22 cellular contexts compared by ENCODE assay signal in the genomic region with DNA sequence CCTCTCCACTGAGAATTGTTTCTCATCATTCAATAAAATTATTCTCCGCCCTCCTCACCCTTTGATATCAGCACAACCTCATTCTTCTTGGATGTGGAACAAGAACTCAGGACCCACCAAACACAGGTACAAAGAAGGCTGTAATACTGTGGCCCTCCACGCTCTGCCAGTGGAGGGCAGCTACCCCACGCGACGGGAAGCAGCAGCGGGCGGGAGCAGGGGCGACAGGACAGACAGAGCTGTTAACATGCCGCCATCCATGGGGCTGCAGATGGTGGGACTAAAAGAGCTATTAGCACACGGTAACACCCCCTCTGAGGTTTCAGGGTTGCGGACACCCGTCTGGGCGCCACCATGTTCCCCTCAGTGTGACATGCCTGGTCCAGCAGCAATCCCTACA. TPM values are rescaled to one million over a fixed set of nuclear protein-coding genes. Genes with fewer than 3 reads are reported as not detected.
DNase-seq lines count a peak whose midpoint lies in the region; ATAC-seq, FAIRE-seq and TF ChIP-seq lines count a peak whose summit lies in the region.
"Had no signal": no experiment of that assay in that cellular context is flagged by ENCODE, and none has a peak within 500 bp of the region (broad histone marks: within the 10 kb centered on the region; RNA-seq: fewer than 3 reads in every experiment).

No MANE protein-coding gene starts in this region.

- H3K27ac Mint-ChIP-seq in activated naive CD4-positive, alpha-beta T cell treated with anti-CD3 and anti-CD28 coated beads, Interleukin-2, amount 50 U/mL, for 72 hours: peak overlapping the region; percentile 40 to 65
- H3K27ac Mint-ChIP-seq in H9: peak overlapping the region in 1 of 3 experiments; percentile 55; a peak in 2 of 7 replicates
- H3K27ac Mint-ChIP-seq in dendritic cell treated with granulocyte-macrophage colony-stimulating factor and Interleukin-4, amounts not matched to agents 40 ng/mL and 50 ng/mL, for 4 days: peak overlapping the region; percentile 5
- H3K27ac Mint-ChIP-seq in stimulated activated effector memory CD8-positive, alpha-beta T cell treated with anti-CD3 and anti-CD28 coated beads, Interleukin-12 subunit alpha, Interleukin-12 subunit beta, amount 100 ng/mL, for 72 hours: peak overlapping the region; percentile 58

- no peak for FAIRE-seq in kidney (lab: Jason Lieb, UNC)
- FAIRE-seq: D721Med, GM19239, RCC 7860 had no signal

- no peak overlapping the region for H3K27ac ChIP-seq in H9 (ENCODE audit: insufficient read length, low read depth, low read length)
- no peak overlapping the region for H3K27ac ChIP-seq in kidney (ENCODE audit: low read depth in 2 of 2, low read length in 2 of 2)
- H3K27ac ChIP-seq: C4-2B, SJSA1 had no signal

- H3K9ac ChIP-seq in H9 (ENCODE audit: extremely low read depth, insufficient read length, low read length): no peak overlapping the region
- no peak overlapping the region for H3K9ac ChIP-seq in kidney (ENCODE audit: low read length in 2 of 2)

- no peak overlapping the region for H3K18ac ChIP-seq in H9 (ENCODE audit: insufficient read length, low read depth, low read length)

- H3K4me2 ChIP-seq in H9 (ENCODE audit: insufficient read depth, insufficient read length, low read length): no peak overlapping the region

- H3K23ac ChIP-seq in H9 (ENCODE audit: insufficient read length, low read depth, low read length): no peak overlapping the region

- WGBS in H9 (ENCODE audit: extremely low coverage, insufficient read length, low lambda C conversion rate): no CpG with 5 or more reads among the region's 13 CpGs

- no peaks in the 10 kb centered on the region for H3K79me1 ChIP-seq in H9 (ENCODE audit: insufficient read depth, low read depth, low read length, poor library complexity, severe bottlenecking)

- no peak overlapping the region for H3K56ac ChIP-seq in H9 (ENCODE audit: insufficient read length, low read depth, low read length)

- no peaks in the 10 kb centered on the region for H3K27me3 ChIP-seq in H9 (ENCODE audit: insufficient read depth, low read length)
- H3K27me3 ChIP-seq: SJSA1 had no signal

- no peak overlapping the region for H4K91ac ChIP-seq in H9 (ENCODE audit: insufficient read length, low read depth, low read length)

- H2AFZ ChIP-seq in H9 (ENCODE audit: low read length): no peak overlapping the region

- H3K4me3 ChIP-seq in kidney (ENCODE audit: low read length in 2 of 2): no peak overlapping the region
- H3K4me3 ChIP-seq: SJSA1 had no signal

- H2BK12ac ChIP-seq in H9 (ENCODE audit: insufficient read length, low read depth, low read length): no peak overlapping the region

- H3K23me2 ChIP-seq in H9 (ENCODE audit: insufficient read length, low read depth, low read length, poor library complexity, severe bottlenecking): no peaks in the 10 kb centered on the region

- H3K27me3 Mint-ChIP-seq in H9 (ENCODE audit: low read depth): no peaks in the 10 kb centered on the region
- no peaks in the 10 kb centered on the region for H3K27me3 Mint-ChIP-seq in dendritic cell treated with granulocyte-macrophage colony-stimulating factor and Interleukin-4, amounts not matched to agents 40 ng/mL and 50 ng/mL, for 4 days

- no peaks in the 10 kb centered on the region for H3K79me2 ChIP-seq in H9 (ENCODE audit: insufficient read depth, low read length)

- no peak for DNase-seq in activated naive CD4-positive, alpha-beta T cell treated with anti-CD3 and anti-CD28 coated beads, Interleukin-2, amount 50 U/mL, for 72 hours (ENCODE audit: low spot score in 2 of 2)
- no peak for DNase-seq in activated naive CD4-positive, alpha-beta T cell (lab: John Stamatoyannopoulos, UW)
- peak; percentile 25 for DNase-seq in H9
- DNase-seq in stimulated activated effector memory CD8-positive, alpha-beta T cell treated with anti-CD3 and anti-CD28 coated beads, Interleukin-12 subunit alpha, Interleukin-12 subunit beta, amount 100 ng/mL, for 72 hours (ENCODE audit: low spot score in 2 of 2): no peak
- no peak for DNase-seq in kidney
- DNase-seq: AML-193, DMS53, GDM1, Kasumi-1, NCI-H1694, NCI-H2081 treated with DMSO at 0.1 percent for 48 hours, NCI-H446, NCI-H526 treated with DMSO at 0.1 percent for 48 hours, OCI-M1 had no signal

- no peak overlapping the region for H3K4me3 Mint-ChIP-seq in H9
- no peak overlapping the region for H3K4me3 Mint-ChIP-seq in dendritic cell treated with granulocyte-macrophage colony-stimulating factor and Interleukin-4, amounts not matched to agents 40 ng/mL and 50 ng/mL, for 4 days
- no peak overlapping the region for H3K4me3 Mint-ChIP-seq in stimulated activated effector memory CD8-positive, alpha-beta T cell treated with anti-CD3 and anti-CD28 coated beads, Interleukin-12 subunit alpha, Interleukin-12 subunit beta, amount 100 ng/mL, for 72 hours

- no peak overlapping the region for H2BK15ac ChIP-seq in H9 (ENCODE audit: low read depth, low read length)

- no peaks in the 10 kb centered on the region for H3K4me1 Mint-ChIP-seq in H9
- H3K4me1 Mint-ChIP-seq in dendritic cell treated with granulocyte-macrophage colony-stimulating factor and Interleukin-4, amounts not matched to agents 40 ng/mL and 50 ng/mL, for 4 days (ENCODE audit: low read depth): no peaks in the 10 kb centered on the region
- H3K4me1 Mint-ChIP-seq in stimulated activated effector memory CD8-positive, alpha-beta T cell treated with anti-CD3 and anti-CD28 coated beads, Interleukin-12 subunit alpha, Interleukin-12 subunit beta, amount 100 ng/mL, for 72 hours: no peaks in the 10 kb centered on the region

- H3K36me3 ChIP-seq in kidney (ENCODE audit: control insufficient read depth in 1 of 2, insufficient read depth in 2 of 2, low read length in 2 of 2): peaks cover 0 to 8% of the 10 kb centered on the region in 2 donors
- H3K36me3 ChIP-seq: SJSA1 had no signal

- H4K20me1 ChIP-seq in H9 (ENCODE audit: control insufficient read depth, insufficient read depth, insufficient read length): no peaks in the 10 kb centered on the region

- no peak overlapping the region for H4K5ac ChIP-seq in H9 (ENCODE audit: insufficient read length, low read depth, low read length)

- no peak for ATAC-seq in activated naive CD4-positive, alpha-beta T cell treated with anti-CD3 and anti-CD28 coated beads, Interleukin-2, amount 50 U/mL, for 72 hours
- no peak for ATAC-seq in stimulated activated effector memory CD8-positive, alpha-beta T cell treated with anti-CD3 and anti-CD28 coated beads, Interleukin-12 subunit alpha, Interleukin-12 subunit beta, amount 100 ng/mL, for 72 hours
- ATAC-seq in GM21529 (IDR thresholded peaks at IDR 0.05; ENCODE audit: unreplicated experiment): no peak
- ATAC-seq in GM21423 (IDR thresholded peaks at IDR 0.05; ENCODE audit: unreplicated experiment): no peak

- no peak overlapping the region for H3K14ac ChIP-seq in H9 (ENCODE audit: insufficient read depth, low read length)

- no peak overlapping the region for H2BK120ac ChIP-seq in H9 (ENCODE audit: low read depth, low read length, poor library complexity, severe bottlenecking)

- no peaks in the 10 kb centered on the region for H3K9me3 Mint-ChIP-seq in activated naive CD4-positive, alpha-beta T cell treated with anti-CD3 and anti-CD28 coated beads, Interleukin-2, amount 50 U/mL, for 72 hours
- no peaks in the 10 kb centered on the region; a peak in 1 of 5 replicates for H3K9me3 Mint-ChIP-seq in H9
- H3K9me3 Mint-ChIP-seq in dendritic cell treated with granulocyte-macrophage colony-stimulating factor and Interleukin-4, amounts not matched to agents 40 ng/mL and 50 ng/mL, for 4 days: no peaks in the 10 kb centered on the region
- H3K9me3 Mint-ChIP-seq in stimulated activated effector memory CD8-positive, alpha-beta T cell treated with anti-CD3 and anti-CD28 coated beads, Interleukin-12 subunit alpha, Interleukin-12 subunit beta, amount 100 ng/mL, for 72 hours: no peaks in the 10 kb centered on the region

- no peak overlapping the region for H4K8ac ChIP-seq in H9 (replicated peaks; ENCODE audit: insufficient read length, low read depth, low read length)

- H3K9me3 ChIP-seq in H9 (ENCODE audit: control insufficient read depth, low read depth, low read length) (no peaks in the 10 kb centered on the region), kidney (ENCODE audit: control insufficient read depth in 1 of 2, low read length in 2 of 2) (no peaks in the 10 kb centered on the region)
- H3K9me3 ChIP-seq: SJSA1 had no signal

- intact Hi-C loops in dendritic cell treated with granulocyte-macrophage colony-stimulating factor and Interleukin-4, amounts not matched to agents 40 ng/mL and 50 ng/mL, for 4 days (cut with micrococcal nuclease): no loop called here
- intact Hi-C loops in kidney (cut with DNase I): no loop called here

- H2BK20ac ChIP-seq in H9 (ENCODE audit: low read depth, low read length, poor library complexity, severe bottlenecking): no peak overlapping the region

- no peak overlapping the region for H3K4ac ChIP-seq in H9 (ENCODE audit: low read depth, low read length)

- no peak overlapping the region for H2BK5ac ChIP-seq in H9 (ENCODE audit: insufficient read length, low read length)

- H3K4me1 ChIP-seq in H9 (ENCODE audit: insufficient read depth, low read length) (no peaks in the 10 kb centered on the region), kidney (ENCODE audit: control insufficient read depth in 1 of 2, insufficient read depth in 1 of 2, low read depth in 1 of 2, low read length in 2 of 2) (no peaks in the 10 kb centered on the region)
- H3K4me1 ChIP-seq: SJSA1 had no signal

- H2AK5ac ChIP-seq in H9 (ENCODE audit: insufficient read length, low read length): no peak overlapping the region

- no peak overlapping the region for H3T11ph ChIP-seq in H9 (ENCODE audit: low read length)

- TF ChIP-seq CTCF in H9 (conservative IDR thresholded peaks at IDR 0.05) (0 out of 3 replicates have a peak, but pooled peaks have one; percentile 12), kidney (IDR thresholded peaks at IDR 0.05; ENCODE audit: borderline replicate concordance, extremely low read depth, insufficient read depth) (no peak)

- no peaks in the 10 kb centered on the region for H3K36me3 Mint-ChIP-seq in activated naive CD4-positive, alpha-beta T cell treated with anti-CD3 and anti-CD28 coated beads, Interleukin-2, amount 50 U/mL, for 72 hours
- H3K36me3 Mint-ChIP-seq in H9 (ENCODE audit: insufficient read depth in 1 of 3, low read depth in 3 of 3): no peaks in the 10 kb centered on the region
- H3K36me3 Mint-ChIP-seq in dendritic cell treated with granulocyte-macrophage colony-stimulating factor and Interleukin-4, amounts not matched to agents 40 ng/mL and 50 ng/mL, for 4 days (ENCODE audit: low read depth): peaks cover 33% of the 10 kb centered on the region
- peaks cover 34% of the 10 kb centered on the region for H3K36me3 Mint-ChIP-seq in stimulated activated effector memory CD8-positive, alpha-beta T cell treated with anti-CD3 and anti-CD28 coated beads, Interleukin-12 subunit alpha, Interleukin-12 subunit beta, amount 100 ng/mL, for 72 hours

RNA-seq across cellular contexts. Expression of a gene that starts 37.5 kb away (rescaled TPM):
- total RNA-seq in activated naive CD4-positive, alpha-beta T cell treated with anti-CD3 and anti-CD28 coated beads, Interleukin-2, amount 50 U/mL, for 72 hours: 100 to 1,000 TPM in 1 of 2 donors, 10 to 100 TPM in 1; 90.4 to 107 TPM
- total RNA-seq in H9 (2021) (108 and 109 TPM in 2 replicates), kidney (88.9 TPM)
- polyA plus RNA-seq in kidney (ENCODE audit: insufficient read depth, low read depth, low replicate concordance): 129 TPM

RNA-seq across cellular contexts. Expression of a gene that starts 52.5 kb away (rescaled TPM):
- 10 to 100 TPM; 49.9 to 53.0 TPM for total RNA-seq in activated naive CD4-positive, alpha-beta T cell treated with anti-CD3 and anti-CD28 coated beads, Interleukin-2, amount 50 U/mL, for 72 hours
- total RNA-seq in H9 (2021): 43.5 and 46.8 TPM in 2 replicates
- total RNA-seq in kidney: 32.2 TPM
- polyA plus RNA-seq in kidney (ENCODE audit: insufficient read depth, low read depth, low replicate concordance): 15.6 TPM
